Comparison of ENCODE assay signal across 8 cellular contexts in genomic region chr12:111529424-111530368, GRCh38.
A peak's percentile ranks its signal among the peaks of the same experiment; 100 is the strongest.
DNase-seq lines count a peak whose midpoint lies in the region; ATAC-seq and TF ChIP-seq lines count a peak whose summit lies in the region.

No MANE protein-coding gene starts in this region.

- peak; percentile 90 for ATAC-seq in SK-N-SH treated with all-trans-retinoic acid at 6 μM for 48 hours
- peak; percentile 41 to 65 for ATAC-seq in left cardiac atrium
- no peak for ATAC-seq in HG03045 (IDR thresholded peaks at IDR 0.05; ENCODE audit: unreplicated experiment)
- no peak for ATAC-seq in HG03139 (IDR thresholded peaks at IDR 0.05; ENCODE audit: unreplicated experiment)

- DNase-seq in GDM1 (lab: John Stamatoyannopoulos, UW) (peak; percentile 45), LNCaP clone FGC (ENCODE audit: low read depth) (no peak), left cardiac atrium (no peak), retinal pigment epithelial cell (ENCODE audit: low read depth) (no peak)
- peak; percentile 60 for DNase-seq in activated naive CD4-positive, alpha-beta T cell treated with anti-CD3 and anti-CD28 coated beads, Interleukin-2, amount 50 U/mL, for 16 hours

- no peak overlapping the region for H3K4me3 ChIP-seq in LNCaP clone FGC (ENCODE audit: low read depth, low read length)
- no peak overlapping the region for H3K4me3 ChIP-seq in retinal pigment epithelial cell (ENCODE audit: low read length)

- TF ChIP-seq CTCF in LNCaP clone FGC (IDR thresholded peaks at IDR 0.05; ENCODE audit: control insufficient read depth, extremely low read depth, insufficient read depth) (peak; percentile 75), retinal pigment epithelial cell (conservative IDR thresholded peaks at IDR 0.05; ENCODE audit: low read depth, low read length) (peak; percentile 76)

- intact Hi-C loops in left cardiac atrium (cut with DNase I): loop anchor here (5.0 kb wide), 1 partner anchor 132 kb away; no protein-coding TSS in a partner anchor

TF ChIP-seq in SK-N-SH treated with all-trans-retinoic acid at 6 μM for 48 hours, 23 proteins besides CTCF, POLR2A, EP300 and RAD21:
- no peak for TF ChIP-seq ZFP30 (CRISPR knock-in tag; IDR thresholded peaks at IDR 0.05)
- no peak for TF ChIP-seq ISL1 (CRISPR knock-in tag; IDR thresholded peaks at IDR 0.05)
- TF ChIP-seq POU6F1 (CRISPR knock-in tag; IDR thresholded peaks at IDR 0.05; ENCODE audit: borderline replicate concordance, low read depth): no peak
- no peak for TF ChIP-seq BACH2 (CRISPR knock-in tag; IDR thresholded peaks at IDR 0.05; ENCODE audit: borderline replicate concordance)
- TF ChIP-seq ZNF565 (CRISPR knock-in tag; conservative IDR thresholded peaks at IDR 0.05; ENCODE audit: low read depth): no peak
- TF ChIP-seq CREB5 (CRISPR knock-in tag; IDR thresholded peaks at IDR 0.05; ENCODE audit: low read depth): no peak

Comparison
In these comparisons a context has a peak if more than half of its experiments do, and no peak if none do; other contexts are left out.
1. DNase-seq: peak in GDM1 (single experiment) and activated naive CD4-positive, alpha-beta T cell treated with anti-CD3 and anti-CD28 coated beads, Interleukin-2, amount 50 U/mL, for 16 hours (single experiment); none in LNCaP clone FGC (single experiment), left cardiac atrium (single experiment) and retinal pigment epithelial cell (single experiment).
2. ATAC-seq: peak in SK-N-SH treated with all-trans-retinoic acid at 6 μM for 48 hours (single experiment) and left cardiac atrium (2 of 2); none in HG03045 (single experiment) and HG03139 (single experiment).